In genomic region chr7:22351329-22351692, GRCh38 we compare ENCODE assay signal across 10 cellular contexts. TPM values are rescaled to one million over a fixed set of nuclear protein-coding genes. Genes with fewer than 3 reads are reported as not detected.
DNase-seq lines count a peak whose midpoint lies in the region; ATAC-seq, FAIRE-seq and TF ChIP-seq lines count a peak whose summit lies in the region.
"Had no signal": no experiment of that assay in that cellular context is flagged by ENCODE, and none has a peak within 500 bp of the region (broad histone marks: within the 10 kb centered on the region; RNA-seq: fewer than 3 reads in every experiment).

No MANE protein-coding gene starts in this region.

- WGBS in body of pancreas, 2 donors = 3 to 13% methylated on average over 2 of the region's 2 CpGs
- 82 to 85% methylated on average over 2 of the region's 2 CpGs for WGBS in tibial nerve, 2 donors

- no peaks in the 10 kb centered on the region for H3K27me3 ChIP-seq in body of pancreas
- H3K27me3 ChIP-seq in tibial nerve = peaks cover 0 to 3% of the 10 kb centered on the region in 2 donors

- H3K4me3 ChIP-seq in body of pancreas (no peak overlapping the region), tibial nerve (no peak overlapping the region)
- H3K4me3 ChIP-seq: lung had no signal

- H3K27ac ChIP-seq in body of pancreas = peak overlapping the region; percentile 52 to 90 (median 68)
- H3K27ac ChIP-seq in tibial nerve = no peak overlapping the region

- H3K4me1 ChIP-seq in body of pancreas = peaks cover 73% of the 10 kb centered on the region
- peaks cover 0 to 4% (median 0%) of the 10 kb centered on the region in 4 donors for H3K4me1 ChIP-seq in tibial nerve

- TF ChIP-seq POLR2A in GM12891 (IDR thresholded peaks at IDR 0.05; ENCODE audit: low read depth, low read length) (no peak), body of pancreas (IDR thresholded peaks at IDR 0.05) (no peak), tibial nerve (IDR thresholded peaks at IDR 0.05) (no peak)

- TF ChIP-seq CTCF in body of pancreas (IDR thresholded peaks at IDR 0.05) = no peak
- no peak for TF ChIP-seq CTCF in tibial nerve (IDR thresholded peaks at IDR 0.05)

- peak; percentile 81 for ATAC-seq in GM21423 (IDR thresholded peaks at IDR 0.05; ENCODE audit: unreplicated experiment)
- peak; percentile 80 for ATAC-seq in HG03175 (IDR thresholded peaks at IDR 0.05; ENCODE audit: unreplicated experiment)
- ATAC-seq in body of pancreas = no peak
- ATAC-seq: Right ventricle myocardium inferior had no signal

- TF ChIP-seq EP300 in tibial nerve (IDR thresholded peaks at IDR 0.05) = no peak

- H3K36me3 ChIP-seq in body of pancreas (replicated peaks in 1 of 2; ENCODE audit: insufficient read depth in 1 of 2, low read depth in 2 of 2) (no peaks in the 10 kb centered on the region), tibial nerve (no peaks in the 10 kb centered on the region)

- intact Hi-C loops in body of pancreas (cut with DNase I) = no loop called here

- FAIRE-seq in GM12891 (lab: Jason Lieb, UNC) = peak; percentile 92

- H3K9me3 ChIP-seq in body of pancreas (no peaks in the 10 kb centered on the region), tibial nerve (peaks cover 0 to 16% (median 0%) of the 10 kb centered on the region in 4 donors)

- DNase-seq in GM12891 (ENCODE audit: insufficient read length, low spot score) = no peak
- peak in 1 of 4 donors; percentile 24 for DNase-seq in body of pancreas
- no peak for DNase-seq in SK-N-DZ (ENCODE audit: low spot score)
- DNase-seq in epidermal melanocyte (ENCODE audit: insufficient read length, low spot score) = no peak
- no peak for DNase-seq in GM19240 (ENCODE audit: insufficient read length, low spot score)
- DNase-seq in tibial nerve (ENCODE audit: low spot score in 2 of 2) = no peak

TF ChIP-seq in GM12891, 5 proteins besides CTCF, POLR2A, EP300 and RAD21:
- TF ChIP-seq SPI1 (IDR thresholded peaks at IDR 0.05; ENCODE audit: low read depth, low read length) = no peak

RNA-seq across cellular contexts. Expression of gene RAPGEF5, which starts 5.6 kb away (rescaled TPM):
- 1.8 TPM for polyA plus RNA-seq in GM12891 (2012; ENCODE audit: low read depth, missing spikeins)
- total RNA-seq in body of pancreas = 100 to 1,000 TPM in 1 of 2 donors, 10 to 100 TPM in 1; 68.0 to 151 TPM
- polyA plus RNA-seq in SK-N-DZ (2014; cell fraction: cytosol; rRNA removed) = 5.6 and 9.2 TPM in 2 replicates
- 5.9 and 9.2 TPM in 2 replicates for polyA plus RNA-seq in SK-N-DZ (2014; cell fraction: nucleus; rRNA removed)
- total RNA-seq in tibial nerve = 100 to 1,000 TPM in 1 of 4 donors, 10 to 100 TPM in 3; 63.3 to 121 (median 76.9) TPM

Comparison
In these comparisons a context has a peak if more than half of its experiments do, and no peak if none do; other contexts are left out.
1. H3K27ac ChIP-seq: peak in body of pancreas (4 of 4); none in tibial nerve (0 of 4).